Comparison of ENCODE assay signal across 11 cellular contexts in the genomic region with DNA sequence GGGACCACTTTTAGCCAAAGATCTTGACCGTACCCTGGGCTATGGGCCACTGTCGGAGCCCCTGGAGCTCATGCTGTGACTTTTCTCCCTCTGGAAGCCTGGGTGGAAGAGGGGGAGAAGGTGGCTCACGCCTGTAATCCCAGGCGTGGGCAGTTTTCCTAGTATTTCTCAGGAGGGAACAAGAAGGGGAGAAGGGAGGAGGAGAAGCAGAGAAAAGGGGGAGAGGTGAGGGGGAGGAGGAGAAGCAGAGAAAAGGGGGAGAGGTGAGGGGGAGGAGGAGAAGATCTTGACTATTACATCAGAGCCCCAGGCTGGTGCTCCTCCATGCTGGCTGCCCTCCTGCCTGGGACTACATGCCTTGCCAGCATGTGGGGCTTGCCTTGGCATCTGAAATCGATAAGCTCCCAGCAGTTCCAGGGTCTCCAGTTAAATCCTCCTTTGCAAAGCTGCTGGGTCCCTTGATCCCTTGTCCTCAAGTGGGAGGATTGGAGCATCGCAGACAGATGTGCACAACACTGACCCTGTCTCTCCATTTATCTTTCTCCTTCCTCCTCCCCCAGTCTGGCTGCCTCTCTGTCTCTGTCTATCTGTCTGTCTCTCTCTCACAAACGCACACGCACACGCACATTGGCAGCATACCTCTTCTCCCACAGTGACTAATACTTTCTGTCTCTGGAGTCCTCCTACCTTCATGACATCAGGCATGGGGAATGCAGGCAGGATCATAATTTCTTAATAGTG. TPM values are rescaled to one million over a fixed set of nuclear protein-coding genes. Genes with fewer than 3 reads are reported as not detected.
DNase-seq lines count a peak whose midpoint lies in the region; ATAC-seq lines count a peak whose summit lies in the region.
"Had no signal": no experiment of that assay in that cellular context is flagged by ENCODE, and none has a peak within 500 bp of the region (broad histone marks: within the 10 kb centered on the region; RNA-seq: fewer than 3 reads in every experiment).

No MANE protein-coding gene starts in this region.

- WGBS in mesenchymal stem cell: 55% methylated on average over 9 of the region's 9 CpGs

- no peak overlapping the region for H2BK120ac ChIP-seq in mesenchymal stem cell (ENCODE audit: low read depth, low read length)

- H3K14ac ChIP-seq in mesenchymal stem cell (ENCODE audit: low read length in 2 of 2): no peak overlapping the region

- H3K36me3 ChIP-seq in mesenchymal stem cell (ENCODE audit: control insufficient read depth in 1 of 2, insufficient read depth in 2 of 2, low read depth in 1 of 2, low read length in 2 of 2): peaks cover 0 to under 1% of the 10 kb centered on the region in 2 experiments
- no peaks in the 10 kb centered on the region for H3K36me3 ChIP-seq in CD4-positive, alpha-beta memory T cell (ENCODE audit: insufficient read depth, low read length)

- H4K8ac ChIP-seq in mesenchymal stem cell (ENCODE audit: low read length): no peak overlapping the region

- no peaks in the 10 kb centered on the region for H3K27me3 ChIP-seq in mesenchymal stem cell (ENCODE audit: control insufficient read depth in 1 of 2, insufficient read depth in 1 of 2, low read length in 2 of 2)
- no peaks in the 10 kb centered on the region for H3K27me3 ChIP-seq in CD4-positive, alpha-beta memory T cell (ENCODE audit: insufficient read depth, low read length)

- H3K9me3 Mint-ChIP-seq in activated CD4-positive, alpha-beta T cell treated with anti-CD3 and anti-CD28 coated beads, Interleukin-2, amount 10 ng/mL, durations not matched to agents 24 days and 14 days: no peaks in the 10 kb centered on the region
- H3K9me3 Mint-ChIP-seq in CD4-positive, alpha-beta memory T cell: no peaks in the 10 kb centered on the region

- peak overlapping the region in 1 of 2 experiments; percentile 16 for H3K18ac ChIP-seq in mesenchymal stem cell (ENCODE audit: low read depth in 1 of 2, low read length in 2 of 2)

- H3K4me3 Mint-ChIP-seq in activated CD4-positive, alpha-beta T cell treated with anti-CD3 and anti-CD28 coated beads, Interleukin-2, amount 10 ng/mL, durations not matched to agents 24 days and 14 days: no peak overlapping the region
- no peak overlapping the region for H3K4me3 Mint-ChIP-seq in CD4-positive, alpha-beta memory T cell

- peak; percentile 89 for DNase-seq in A172 (ENCODE audit: low spot score)
- DNase-seq in LHCN-M2 (ENCODE audit: low read depth): peak; percentile 83
- peak; percentile 89 for DNase-seq in mesenchymal stem cell
- no peak for DNase-seq in NCI-H1694 (lab: John Stamatoyannopoulos, UW)
- DNase-seq in activated CD4-positive, alpha-beta T cell treated with anti-CD3 and anti-CD28 coated beads, Interleukin-2, amount 10 ng/mL, durations not matched to agents 24 days and 14 days: no peak
- DNase-seq in CD4-positive, alpha-beta memory T cell: no peak

- H3K27ac ChIP-seq in cingulate gyrus (ENCODE audit: low read depth, low read length) (peak overlapping the region; percentile 60), mesenchymal stem cell (ENCODE audit: low read length, poor library complexity, severe bottlenecking) (peak overlapping the region; percentile 91)
- H3K27ac ChIP-seq in CD4-positive, alpha-beta memory T cell (ENCODE audit: low read depth, low read length): no peak overlapping the region
- H3K27ac ChIP-seq: C4-2B, parathyroid adenoma, VCaP had no signal

- no peak overlapping the region for H3K27ac Mint-ChIP-seq in activated CD4-positive, alpha-beta T cell treated with anti-CD3 and anti-CD28 coated beads, Interleukin-2, amount 10 ng/mL, durations not matched to agents 24 days and 14 days
- no peak overlapping the region for H3K27ac Mint-ChIP-seq in CD4-positive, alpha-beta memory T cell

- no peaks in the 10 kb centered on the region for H3K4me1 Mint-ChIP-seq in activated CD4-positive, alpha-beta T cell treated with anti-CD3 and anti-CD28 coated beads, Interleukin-2, amount 10 ng/mL, durations not matched to agents 24 days and 14 days
- H3K4me1 Mint-ChIP-seq in CD4-positive, alpha-beta memory T cell: no peaks in the 10 kb centered on the region

- no peak for ATAC-seq in HG03439 (IDR thresholded peaks at IDR 0.05; ENCODE audit: unreplicated experiment)

- CTCF ChIA-PET in CD4-positive, alpha-beta memory T cell (lab: Charles Lee; ENCODE audit: partially characterized antibody): no interaction called here

- intact Hi-C loops in activated CD4-positive, alpha-beta T cell treated with anti-CD3 and anti-CD28 coated beads, Interleukin-2, amount 10 ng/mL, durations not matched to agents 24 days and 14 days (cut with micrococcal nuclease): no loop called here
- intact Hi-C loops in CD4-positive, alpha-beta memory T cell (cut with micrococcal nuclease): no loop called here

- H3K27me3 Mint-ChIP-seq in activated CD4-positive, alpha-beta T cell treated with anti-CD3 and anti-CD28 coated beads, Interleukin-2, amount 10 ng/mL, durations not matched to agents 24 days and 14 days: peaks cover 2% of the 10 kb centered on the region
- H3K27me3 Mint-ChIP-seq in CD4-positive, alpha-beta memory T cell: peaks cover 0 to 2% of the 10 kb centered on the region in 2 donors

- H3K79me1 ChIP-seq in mesenchymal stem cell (replicated peaks; ENCODE audit: low read length, poor library complexity, severe bottlenecking): peaks cover 26% of the 10 kb centered on the region

- H2AK5ac ChIP-seq in mesenchymal stem cell (ENCODE audit: low read length, severe bottlenecking): peak overlapping the region; percentile 33

- no peaks in the 10 kb centered on the region for H3K36me3 Mint-ChIP-seq in activated CD4-positive, alpha-beta T cell treated with anti-CD3 and anti-CD28 coated beads, Interleukin-2, amount 10 ng/mL, durations not matched to agents 24 days and 14 days (ENCODE audit: low read depth)
- H3K36me3 Mint-ChIP-seq in CD4-positive, alpha-beta memory T cell: no peaks in the 10 kb centered on the region

- no peak overlapping the region for H3K4ac ChIP-seq in mesenchymal stem cell (ENCODE audit: low read depth in 1 of 2, low read length in 2 of 2)

- H3K23ac ChIP-seq in mesenchymal stem cell (ENCODE audit: low read length in 2 of 2): no peak overlapping the region

- no peaks in the 10 kb centered on the region for H3K9me3 ChIP-seq in mesenchymal stem cell (ENCODE audit: control insufficient read depth, low read length)
- no peaks in the 10 kb centered on the region for H3K9me3 ChIP-seq in CD4-positive, alpha-beta memory T cell (ENCODE audit: control insufficient read depth in 1 of 2, low read length in 2 of 2)

- peak overlapping the region; percentile 83 for H2BK5ac ChIP-seq in mesenchymal stem cell (ENCODE audit: low read depth, low read length, poor library complexity, severe bottlenecking)

- H2BK15ac ChIP-seq in mesenchymal stem cell (ENCODE audit: low read depth, poor library complexity, severe bottlenecking): no peak overlapping the region

- H3K4me3 ChIP-seq in mesenchymal stem cell (ENCODE audit: insufficient read depth in 1 of 2, low read depth in 1 of 2, low read length in 2 of 2): peak overlapping the region in 1 of 2 experiments; percentile 19
- H3K4me3 ChIP-seq in CD4-positive, alpha-beta memory T cell (ENCODE audit: low read length in 2 of 2): no peak overlapping the region

- POLR2A ChIA-PET in CD4-positive, alpha-beta memory T cell (lab: Charles Lee; ENCODE audit: partially characterized antibody): interaction anchor here (0.6 kb wide), 1 partner anchor 277 kb away, joined by 3 read pairs; no protein-coding TSS in a partner anchor

- H2BK12ac ChIP-seq in mesenchymal stem cell (ENCODE audit: low read length in 2 of 2): no peak overlapping the region

- H3K9ac ChIP-seq in mesenchymal stem cell (ENCODE audit: low read length): peak overlapping the region; percentile 35
- H3K9ac ChIP-seq: parathyroid adenoma had no signal

- peak overlapping the region; percentile 25 for H3K4me2 ChIP-seq in mesenchymal stem cell (ENCODE audit: low read length, poor library complexity, severe bottlenecking)

- peaks cover 14% of the 10 kb centered on the region for H3K4me1 ChIP-seq in mesenchymal stem cell (ENCODE audit: control insufficient read depth, insufficient read depth, low read depth, low read length)
- no peaks in the 10 kb centered on the region for H3K4me1 ChIP-seq in CD4-positive, alpha-beta memory T cell (ENCODE audit: insufficient read depth, low read length)
- H3K4me1 ChIP-seq: parathyroid adenoma had no signal

- no peak overlapping the region for H4K91ac ChIP-seq in mesenchymal stem cell (ENCODE audit: low read length)

- no peak overlapping the region for H2AFZ ChIP-seq in mesenchymal stem cell (ENCODE audit: low read depth, low read length)
- H2AFZ ChIP-seq: parathyroid adenoma had no signal

RNA-seq across cellular contexts. Expression of gene MRAS, which starts 41.6 kb away (rescaled TPM):
- 32.7 and 72.2 TPM in 2 replicates for total RNA-seq in A172 (2014; rRNA removed; shearing (Covaris generic))
- total RNA-seq in LHCN-M2 (2014; rRNA removed): 40.8 and 58.8 TPM in 2 replicates
- 115 TPM for polyA plus RNA-seq in LHCN-M2 (2012)
- 15.9 TPM for polyA plus RNA-seq in mesenchymal stem cell (2013, experiment 1 of 2)
- polyA plus RNA-seq in mesenchymal stem cell (2013, experiment 2 of 2): 18.1 TPM
- 0.07 TPM in 1 of 2 replicates, not detected in the other for total RNA-seq in activated CD4-positive, alpha-beta T cell treated with anti-CD3 and anti-CD28 coated beads, Interleukin-2, amount 10 ng/mL, durations not matched to agents 24 days and 14 days
- 1 to 10 TPM; 1.3 to 2.0 TPM for total RNA-seq in CD4-positive, alpha-beta memory T cell
- polyA plus RNA-seq in CD4-positive, alpha-beta memory T cell: not detected

RNA-seq across cellular contexts. Expression of gene ESYT3, which starts 44.4 kb away (rescaled TPM):
- 0.16 and 0.46 TPM in 2 replicates for total RNA-seq in A172 (2014; rRNA removed; shearing (Covaris generic))
- 0.90 and 1.0 TPM in 2 replicates for total RNA-seq in LHCN-M2 (2014; rRNA removed)
- 0.23 TPM for polyA plus RNA-seq in LHCN-M2 (2012)
- not detected for polyA plus RNA-seq in mesenchymal stem cell (2013, experiment 1 of 2)
- 0.01 TPM for polyA plus RNA-seq in mesenchymal stem cell (2013, experiment 2 of 2)
- total RNA-seq in activated CD4-positive, alpha-beta T cell treated with anti-CD3 and anti-CD28 coated beads, Interleukin-2, amount 10 ng/mL, durations not matched to agents 24 days and 14 days: 0.17 and 0.23 TPM in 2 replicates
- under 1 TPM in 1 of 2 experiments, not detected in 1; 0.11 TPM for total RNA-seq in CD4-positive, alpha-beta memory T cell
- not detected for polyA plus RNA-seq in CD4-positive, alpha-beta memory T cell

Comparison
In these comparisons a context has a peak if more than half of its experiments do, and no peak if none do; other contexts are left out.
1. DNase-seq: peak in A172 (single experiment), LHCN-M2 (single experiment) and mesenchymal stem cell (single experiment); none in NCI-H1694 (single experiment), activated CD4-positive, alpha-beta T cell treated with anti-CD3 and anti-CD28 coated beads, Interleukin-2, amount 10 ng/mL, durations not matched to agents 24 days and 14 days (single experiment) and CD4-positive, alpha-beta memory T cell (0 of 5).
2. RNA of gene MRAS, which starts 41.6 kb away (total RNA-seq): 32.7 to 72.2 TPM in A172 and 40.8 to 58.8 TPM in LHCN-M2; 1.3 to 2.0 TPM in CD4-positive, alpha-beta memory T cell and 0.07 TPM in activated CD4-positive, alpha-beta T cell treated with anti-CD3 and anti-CD28 coated beads, Interleukin-2, amount 10 ng/mL, durations not matched to agents 24 days and 14 days; every median in the first group is over 10 times any median in the second.